In the genomic region with DNA sequence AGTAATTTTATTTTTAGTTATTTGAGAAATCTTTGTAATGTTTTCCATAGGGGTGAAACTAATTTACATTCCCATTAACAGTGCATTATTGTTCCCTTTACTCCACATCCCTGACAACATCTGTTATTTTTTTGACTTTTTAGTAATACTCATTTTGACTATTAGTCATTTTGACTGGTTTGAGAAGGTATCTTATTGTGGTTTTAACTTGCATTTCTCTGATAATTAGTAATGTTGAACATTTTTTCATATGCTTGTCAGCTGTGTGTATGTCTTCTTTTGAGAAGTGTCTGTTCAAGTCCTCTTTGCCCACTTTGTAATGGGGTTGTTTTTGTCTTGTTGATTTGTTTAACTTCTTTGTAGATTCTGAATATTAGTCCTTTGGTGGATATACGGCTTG, we compare ENCODE assay signal across 15 cellular contexts. TPM values are rescaled to one million over a fixed set of nuclear protein-coding genes. Genes with fewer than 3 reads are reported as not detected.
DNase-seq lines count a peak whose midpoint lies in the region; ATAC-seq and TF ChIP-seq lines count a peak whose summit lies in the region.
"Had no signal": no experiment of that assay in that cellular context is flagged by ENCODE, and none has a peak within 500 bp of the region (broad histone marks: within the 10 kb centered on the region; RNA-seq: fewer than 3 reads in every experiment).

No MANE protein-coding gene starts in this region.

- no peak for TF ChIP-seq POLR2A in vagina (IDR thresholded peaks at IDR 0.05)

- peak; percentile 6 for DNase-seq in EL
- DNase-seq in LHCN-M2 (ENCODE audit: low read depth) = peak; percentile 48
- DNase-seq in choroid plexus epithelial cell (ENCODE audit: low read depth) = peak; percentile 5
- DNase-seq in iris pigment epithelial cell (ENCODE audit: low read depth) = peak; percentile 13
- DNase-seq in vagina (ENCODE audit: extremely low spot score in 2 of 2) = no peak
- no peak for DNase-seq in glutamatergic neuron
- DNase-seq: BE2C; CD4-positive, alpha-beta memory T cell; DMS79; GF-D8; IMR-90 had no signal

- H3K9me3 ChIP-seq in vagina = peaks cover 10% of the 10 kb centered on the region
- H3K9me3 ChIP-seq: BE2C had no signal

- H3K4me1 Mint-ChIP-seq in glutamatergic neuron (ENCODE audit: low read depth, unreplicated experiment) = no peaks in the 10 kb centered on the region

- no peak overlapping the region for H3K27ac ChIP-seq in vagina
- H3K27ac ChIP-seq: C4-2B had no signal

- H3K36me3 Mint-ChIP-seq in glutamatergic neuron (ENCODE audit: unreplicated experiment) = peaks cover 41% of the 10 kb centered on the region

- TF ChIP-seq CTCF in choroid plexus epithelial cell (conservative IDR thresholded peaks at IDR 0.05; ENCODE audit: low read depth, low read length) (no peak), vagina (IDR thresholded peaks at IDR 0.05) (no peak), glutamatergic neuron (IDR thresholded peaks at IDR 0.05; ENCODE audit: partially characterized antibody, unreplicated experiment) (no peak)

- no peaks in the 10 kb centered on the region for H3K27me3 Mint-ChIP-seq in glutamatergic neuron (ENCODE audit: unreplicated experiment)
- H3K27me3 Mint-ChIP-seq: CD4-positive, alpha-beta memory T cell had no signal

- H3K4me1 ChIP-seq in vagina = no peaks in the 10 kb centered on the region
- H3K4me1 ChIP-seq: BE2C had no signal

- H3K27me3 ChIP-seq in vagina = no peaks in the 10 kb centered on the region
- H3K27me3 ChIP-seq: BE2C had no signal

- no peak overlapping the region for H3K4me3 Mint-ChIP-seq in glutamatergic neuron (ENCODE audit: unreplicated experiment)
- H3K4me3 Mint-ChIP-seq: CD4-positive, alpha-beta memory T cell had no signal

- H3K27ac Mint-ChIP-seq in glutamatergic neuron (ENCODE audit: unreplicated experiment) = no peak overlapping the region
- H3K27ac Mint-ChIP-seq: CD4-positive, alpha-beta memory T cell had no signal

- peaks cover 3% of the 10 kb centered on the region for H3K9me3 Mint-ChIP-seq in glutamatergic neuron (ENCODE audit: unreplicated experiment)

- H3K36me3 ChIP-seq in vagina = no peaks in the 10 kb centered on the region
- H3K36me3 ChIP-seq: BE2C had no signal

- no peak overlapping the region for H3K4me3 ChIP-seq in choroid plexus epithelial cell (ENCODE audit: low read depth, low read length)
- H3K4me3 ChIP-seq in vagina = no peak overlapping the region

- intact Hi-C loops in vagina (cut with DNase I) = no loop called here

- no peak for ATAC-seq in GM21381 (IDR thresholded peaks at IDR 0.05; ENCODE audit: unreplicated experiment)
- ATAC-seq: HCT116 had no signal

RNA-seq across cellular contexts. Expression of gene CCDC152, which starts 27.5 kb away (rescaled TPM):
- total RNA-seq in LHCN-M2 (2014; rRNA removed) (under 0.01 TPM in 1 of 2 replicates, not detected in the other), vagina (not detected), glutamatergic neuron (ENCODE audit: unreplicated experiment) (13.4 TPM)
- 0.18 TPM for polyA plus RNA-seq in LHCN-M2 (2012)
- total RNA-seq: HT-29 had no signal

RNA-seq across cellular contexts. Expression of gene SELENOP, which starts 27.6 kb away (rescaled TPM):
- total RNA-seq in LHCN-M2 (2014; rRNA removed) (29.4 and 43.2 TPM in 2 replicates), vagina (344 TPM), glutamatergic neuron (ENCODE audit: unreplicated experiment) (0.61 TPM)
- 11.0 TPM for polyA plus RNA-seq in LHCN-M2 (2012)

Comparison
In these comparisons a context has a peak if more than half of its experiments do, and no peak if none do; other contexts are left out.
1. DNase-seq: peak in EL (single experiment), LHCN-M2 (single experiment), choroid plexus epithelial cell (single experiment) and iris pigment epithelial cell (single experiment); none in vagina (0 of 2) and glutamatergic neuron (single experiment).
2. RNA of gene CCDC152, which starts 27.5 kb away (total RNA-seq): 13.4 TPM in glutamatergic neuron (single experiment); under 0.01 TPM in LHCN-M2 and not detected in vagina (single experiment); every median in the first group is over 10 times any median in the second.
3. RNA of gene SELENOP, which starts 27.6 kb away (total RNA-seq): 344 TPM in vagina (single experiment) and 29.4 to 43.2 TPM in LHCN-M2; 0.61 TPM in glutamatergic neuron (single experiment); every median in the first group is over 10 times any median in the second.